ENCODE assay signal across 13 cellular contexts in the genomic region with DNA sequence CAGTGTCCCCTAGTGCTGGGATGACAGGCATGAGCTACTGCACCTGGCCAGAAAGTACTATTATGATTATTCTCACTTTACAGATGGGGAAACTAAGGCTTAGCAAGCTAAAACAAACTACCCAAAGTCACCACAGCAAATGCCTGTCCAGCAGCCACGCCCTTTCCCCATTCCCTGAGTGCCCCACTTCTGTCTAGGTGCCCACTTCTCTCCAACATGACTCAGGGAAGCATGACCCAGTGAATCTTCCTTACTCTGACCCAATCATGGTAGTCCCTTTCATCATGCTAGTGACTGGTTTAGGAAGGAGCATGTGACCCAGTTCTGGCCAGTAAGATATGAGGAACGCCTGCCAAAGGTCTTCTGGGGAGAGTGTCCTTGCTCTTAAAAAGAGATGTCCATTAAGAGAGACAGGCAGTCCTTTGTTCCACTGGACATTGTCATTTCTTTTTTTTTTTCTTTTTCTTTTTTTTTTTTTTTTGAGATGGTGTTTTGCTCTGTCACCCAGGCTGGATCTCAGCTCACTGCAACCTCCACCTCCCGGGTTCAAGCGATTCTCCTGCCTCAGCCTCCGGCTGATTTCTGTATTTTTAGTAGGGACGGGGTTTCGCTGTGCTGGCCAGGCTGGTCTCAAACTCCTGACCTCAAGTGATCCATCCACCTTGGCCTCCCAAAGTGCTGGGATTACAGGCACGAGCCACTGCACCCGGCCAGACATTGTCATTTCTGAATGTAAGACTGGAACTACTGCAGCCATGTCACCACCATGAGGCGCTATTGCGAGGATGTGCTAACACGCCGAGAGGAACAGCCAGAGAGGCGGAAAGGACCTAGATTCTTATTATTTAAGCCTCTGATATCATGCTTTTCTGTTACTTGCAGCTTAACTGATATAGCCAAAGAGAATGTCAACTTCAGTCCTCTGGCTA. TPM values are rescaled to one million over a fixed set of nuclear protein-coding genes. Genes with fewer than 3 reads are reported as not detected.
A peak's percentile ranks its signal among the peaks of the same experiment; 100 is the strongest.
DNase-seq lines count a peak whose midpoint lies in the region; ATAC-seq, FAIRE-seq and TF ChIP-seq lines count a peak whose summit lies in the region.
"Had no signal": no experiment of that assay in that cellular context is flagged by ENCODE, and none has a peak within 500 bp of the region (broad histone marks: within the 10 kb centered on the region; RNA-seq: fewer than 3 reads in every experiment).

No MANE protein-coding gene starts in this region.

- H3K36me3 ChIP-seq in KMS-11 (ENCODE audit: insufficient read depth) (no peaks in the 10 kb centered on the region), GM12878 (ENCODE audit: control insufficient read depth in 2 of 2, insufficient read depth in 2 of 2, low read length in 1 of 2) (no peaks in the 10 kb centered on the region)
- H3K36me3 ChIP-seq: colonic mucosa had no signal

- H3K27me3 Mint-ChIP-seq in activated T-cell treated with anti-CD3 and anti-CD28 coated beads, Interleukin-2, amount 50 U/mL, for 4 hours (ENCODE audit: low read depth), result peaks cover 2% of the 10 kb centered on the region

- in situ Hi-C loops in GM12878 (cut with MboI), result no loop called here

- TF ChIP-seq POLR2A in GM12878 (IDR thresholded peaks at IDR 0.05; ENCODE audit: low read depth, low read length), result no peak

- H4K20me1 ChIP-seq in KMS-11 (ENCODE audit: insufficient read depth) (no peaks in the 10 kb centered on the region), GM12878 (ENCODE audit: control insufficient read depth, insufficient read depth) (no peaks in the 10 kb centered on the region; the same call in 1 of the 2 replicates)

- no peak for ATAC-seq in activated T-cell treated with anti-CD3 and anti-CD28 coated beads, Interleukin-2, amount 50 U/mL, for 4 hours
- peak; percentile 47; the same call in 1 of the 3 replicates for ATAC-seq in GM12878

- POLR2A ChIA-PET in GM12878 (lab: Charles Lee), result no interaction called here

- H3K4me1 Mint-ChIP-seq in activated T-cell treated with anti-CD3 and anti-CD28 coated beads, Interleukin-2, amount 50 U/mL, for 4 hours (ENCODE audit: low read depth), result no peaks in the 10 kb centered on the region

- H3K4me3 ChIP-seq in KMS-11 (IDR thresholded peaks at IDR 0.05; ENCODE audit: insufficient read depth, low read depth, low read length), result no peak overlapping the region
- H3K4me3 ChIP-seq in GM12878, result no peak overlapping the region
- H3K4me3 ChIP-seq: colonic mucosa had no signal

- no peak overlapping the region for H3K4me3 Mint-ChIP-seq in activated T-cell treated with anti-CD3 and anti-CD28 coated beads, Interleukin-2, amount 50 U/mL, for 4 hours
- H3K4me3 Mint-ChIP-seq: activated T-cell treated with anti-CD3 and anti-CD28 coated beads, Interleukin-2, amount 50 U/mL, for 24 hours had no signal

- CTCF ChIA-PET in GM12878 (lab: Yijun Ruan, JAX), result interaction anchor here (0.6 kb wide), 2 partner anchors 56 to 235 kb away, joined by 4 read pairs; no protein-coding TSS in a partner anchor

- 60% methylated on average over 14 of the region's 14 CpGs for WGBS in GM12878 (ENCODE audit: insufficient coverage, insufficient replicate concordance, low lambda C conversion rate, missing lambda C conversion rate)

- TF ChIP-seq RAD21 in GM12878 (IDR thresholded peaks at IDR 0.05; ENCODE audit: insufficient read depth, low read depth, low read length), result no peak

- RAD21 ChIA-PET in GM12878 (lab: Charles Lee; ENCODE audit: unreplicated experiment), result no interaction called here

- intact Hi-C loops in GM12878 (cut with micrococcal nuclease; ENCODE audit: unreplicated experiment), result no loop called here

- H3K4me1 ChIP-seq in KMS-11 (ENCODE audit: low read depth, poor library complexity, severe bottlenecking) (no peaks in the 10 kb centered on the region), GM12878 (ENCODE audit: control insufficient read depth, insufficient read depth, low read length) (no peaks in the 10 kb centered on the region)
- H3K4me1 ChIP-seq: colonic mucosa had no signal

- H3K9ac ChIP-seq in KMS-11 (no peak overlapping the region), GM12878 (ENCODE audit: control insufficient read depth, insufficient read depth, low read length) (no peak overlapping the region)

- no peak overlapping the region for H3K27ac ChIP-seq in KMS-11
- no peak overlapping the region for H3K27ac ChIP-seq in GM12878 (ENCODE audit: control insufficient read depth, insufficient read depth)
- H3K27ac ChIP-seq: C4-2B, colonic mucosa had no signal

- TF ChIP-seq CTCF in KMS-11 (conservative IDR thresholded peaks at IDR 0.05; ENCODE audit: low read depth, low read length), result 0 out of 2 replicates have a peak, but pooled peaks have one; percentile 31
- peak; percentile 11 to 36 (median 17); a peak in 3 of 6 replicates for TF ChIP-seq CTCF in GM12878 (IDR thresholded peaks at IDR 0.05 in 2 of 3, conservative IDR thresholded peaks at IDR 0.05 in 1 of 3; ENCODE audit: control insufficient read depth in 2 of 3, extremely low read depth in 1 of 3, insufficient read depth in 1 of 3, low read depth in 3 of 3, low read length in 3 of 3)

- BruUV-seq in GM12878 (replicated peaks; lab: Mats Ljungman, UMichigan), result no TSS peak

- H3K27me3 ChIP-seq in KMS-11 (ENCODE audit: insufficient read depth, low read depth) (no peaks in the 10 kb centered on the region), GM12878 (replicated peaks in 1 of 2; ENCODE audit: control insufficient read depth in 2 of 2, insufficient read depth in 2 of 2, low read length in 1 of 2) (peaks cover 0 to 3% of the 10 kb centered on the region in 2 experiments; a peak in 2 of 4 replicates)
- H3K27me3 ChIP-seq: colonic mucosa had no signal

- no peak for FAIRE-seq in GM12878 (lab: Jason Lieb, UNC)

- H3K4me2 ChIP-seq in KMS-11 (no peak overlapping the region), GM12878 (ENCODE audit: control insufficient read depth, insufficient read depth) (no peak overlapping the region)

- H2AFZ ChIP-seq in KMS-11 (ENCODE audit: low read depth) (no peak overlapping the region), GM12878 (ENCODE audit: control insufficient read depth, low read depth, low read length) (no peak overlapping the region)

- H3K79me2 ChIP-seq in KMS-11 (ENCODE audit: insufficient read depth, low read depth) (no peaks in the 10 kb centered on the region), GM12878 (ENCODE audit: control insufficient read depth, insufficient read depth, low read length) (no peaks in the 10 kb centered on the region)

- SMC1A ChIA-PET in GM12878 (lab: Charles Lee; ENCODE audit: uncharacterized antibody, unreplicated experiment), result no interaction called here

- peak; percentile 25 to 32 for DNase-seq in activated T-cell treated with anti-CD3 and anti-CD28 coated beads, Interleukin-2, amount 50 U/mL, for 48 hours
- no peak for DNase-seq in activated T-cell treated with anti-CD3 and anti-CD28 coated beads, Interleukin-2, amount 50 U/mL, for 4 hours
- DNase-seq in GM12878 (ENCODE audit: low read depth, low spot score) (no peak), renal cortical epithelial cell (ENCODE audit: low read depth) (peak; percentile 18), NCI-H187 (lab: John Stamatoyannopoulos, UW) (no peak), hypothalamus (lab: John Stamatoyannopoulos, UW) (no peak), AML-193 (lab: John Stamatoyannopoulos, UW) (no peak)
- DNase-seq: activated T-cell treated with anti-CD3 and anti-CD28 coated beads, Interleukin-2, amount 50 U/mL, for 24 hours; colonic mucosa; NCI-H446 treated with DMSO at 0.1 percent for 48 hours had no signal

- no peaks in the 10 kb centered on the region; the same call in 2 of the 3 replicates for H3K9me3 ChIP-seq in GM12878 (replicated peaks; ENCODE audit: control insufficient read depth, insufficient read depth, low read length)
- H3K9me3 ChIP-seq: colonic mucosa had no signal

- no peak for TF ChIP-seq EP300 in GM12878 (IDR thresholded peaks at IDR 0.05; ENCODE audit: borderline replicate concordance in 1 of 2, control insufficient read depth in 1 of 2, low read depth in 2 of 2, low read length in 2 of 2)

- no peaks in the 10 kb centered on the region for H3K36me3 Mint-ChIP-seq in activated T-cell treated with anti-CD3 and anti-CD28 coated beads, Interleukin-2, amount 50 U/mL, for 4 hours (ENCODE audit: insufficient read depth)

- no peaks in the 10 kb centered on the region for H3K9me3 Mint-ChIP-seq in activated T-cell treated with anti-CD3 and anti-CD28 coated beads, Interleukin-2, amount 50 U/mL, for 4 hours
- H3K9me3 Mint-ChIP-seq: activated T-cell treated with anti-CD3 and anti-CD28 coated beads, Interleukin-2, amount 50 U/mL, for 24 hours had no signal

RNA-seq across cellular contexts. Expression of a gene that starts 19.8 kb away (rescaled TPM):
- not detected for total RNA-seq in activated T-cell treated with anti-CD3 and anti-CD28 coated beads, Interleukin-2, amount 50 U/mL, for 4 hours
- 0.29 and 2.2 TPM in 2 replicates for total RNA-seq in GM12878 (2013; cell fraction: nucleolus; rRNA removed)
- total RNA-seq in GM12878 (2014; rRNA removed) (0.76 and 1.3 TPM in 2 replicates), GM12878 (2014; rRNA removed; fragmentation: Illumina TruSeq; extraction: Trizol) (0.18 and 0.49 TPM in 2 replicates), GM12878 (2021) (0.33 and 0.64 TPM in 2 replicates), renal cortical epithelial cell (0.35 and 6.2 TPM in 2 replicates)
- polyA plus RNA-seq in GM12878 (2011; ENCODE audit: low read depth), result 0.09 TPM
- polyA plus RNA-seq in GM12878 (2011; rRNA removed) (1.3 and 1.7 TPM in 2 replicates), GM12878 (2014; fragmentation: Illumina TruSeq; extraction: Trizol) (0.27 and 0.37 TPM in 2 replicates), GM12878 (2014; fragmentation: Nextera tagmentation; extraction: Ambion mirVana) (under 1 TPM; 0.03 to 0.84 TPM), GM12878 (2014; rRNA removed) (0.22 and 0.46 TPM in 2 replicates), GM12878 (2016; fragmentation: Nextera tagmentation; extraction: Ambion mirVana) (under 1 TPM; 0.49 to 0.78 TPM)
- polyA plus RNA-seq in GM12878 (2011; cell fraction: cytosol; rRNA removed), result 0.88 and 1.9 TPM in 2 replicates
- 2.9 and 4.6 TPM in 2 replicates for polyA plus RNA-seq in GM12878 (2011; cell fraction: nucleus; rRNA removed)
- 1.0 and 1.1 TPM in 2 replicates for polyA plus RNA-seq in GM12878 (2012)
- polyA minus RNA-seq in GM12878 (2011; rRNA and poly(A)+ RNA removed), result 1.2 and 4.3 TPM in 2 replicates
- not detected in 2 replicates for polyA minus RNA-seq in GM12878 (2011; cell fraction: cytosol; rRNA and poly(A)+ RNA removed)
- polyA minus RNA-seq in GM12878 (2011; cell fraction: nucleus; rRNA and poly(A)+ RNA removed), result 2.3 and 3.7 TPM in 2 replicates
- total RNA-seq: colonic mucosa, myocyte had no signal

RNA-seq across cellular contexts. Expression of a gene that starts 59.6 kb away (rescaled TPM):
- total RNA-seq in activated T-cell treated with anti-CD3 and anti-CD28 coated beads, Interleukin-2, amount 50 U/mL, for 4 hours, result 10 to 100 TPM; 22.7 to 32.1 (median 26.3) TPM
- 49.8 and 50.4 TPM in 2 replicates for total RNA-seq in GM12878 (2013; cell fraction: nucleolus; rRNA removed)
- total RNA-seq in GM12878 (2014; rRNA removed) (23.2 and 27.2 TPM in 2 replicates), GM12878 (2014; rRNA removed; fragmentation: Illumina TruSeq; extraction: Trizol) (31.0 and 31.9 TPM in 2 replicates), GM12878 (2021) (22.8 and 24.0 TPM in 2 replicates), renal cortical epithelial cell (16.1 and 30.1 TPM in 2 replicates)
- polyA plus RNA-seq in GM12878 (2011; ENCODE audit: low read depth), result 11.4 TPM
- polyA plus RNA-seq in GM12878 (2011; rRNA removed) (27.8 and 41.2 TPM in 2 replicates), GM12878 (2014; fragmentation: Illumina TruSeq; extraction: Trizol) (28.0 and 31.3 TPM in 2 replicates), GM12878 (2014; fragmentation: Nextera tagmentation; extraction: Ambion mirVana) (10 to 100 TPM in 1 of 2 experiments, 1 to 10 TPM in 1; 7.6 to 12.8 TPM), GM12878 (2014; rRNA removed) (22.2 and 24.0 TPM in 2 replicates), GM12878 (2016; fragmentation: Nextera tagmentation; extraction: Ambion mirVana) (10 to 100 TPM; 31.6 to 33.7 TPM)
- 11.7 and 12.6 TPM in 2 replicates for polyA plus RNA-seq in GM12878 (2011; cell fraction: cytosol; rRNA removed)
- polyA plus RNA-seq in GM12878 (2011; cell fraction: nucleus; rRNA removed), result 8.4 and 17.9 TPM in 2 replicates
- 8.5 and 10.8 TPM in 2 replicates for polyA plus RNA-seq in GM12878 (2012)
- 29.3 and 62.8 TPM in 2 replicates for polyA minus RNA-seq in GM12878 (2011; rRNA and poly(A)+ RNA removed)
- 9.5 and 15.9 TPM in 2 replicates for polyA minus RNA-seq in GM12878 (2011; cell fraction: cytosol; rRNA and poly(A)+ RNA removed)
- polyA minus RNA-seq in GM12878 (2011; cell fraction: nucleus; rRNA and poly(A)+ RNA removed), result 13.7 and 24.4 TPM in 2 replicates

Comparison
In these comparisons a context has a peak if more than half of its experiments do, and no peak if none do; other contexts are left out.
1. DNase-seq: peak in activated T-cell treated with anti-CD3 and anti-CD28 coated beads, Interleukin-2, amount 50 U/mL, for 48 hours (2 of 2) and renal cortical epithelial cell (single experiment); none in activated T-cell treated with anti-CD3 and anti-CD28 coated beads, Interleukin-2, amount 50 U/mL, for 4 hours (single experiment), GM12878 (single experiment), NCI-H187 (0 of 2), hypothalamus (0 of 51) and AML-193 (0 of 2).